ENCODE assay signal across 17 cellular contexts in genomic region chr2:128710242-128710641, GRCh38.
"Had no signal": no experiment of that assay in that cellular context is flagged by ENCODE, and none has a peak within 500 bp of the region (broad histone marks: within the 10 kb centered on the region; RNA-seq: fewer than 3 reads in every experiment).

No MANE protein-coding gene starts in this region.

- H3K27ac ChIP-seq: esophagus muscularis mucosa, left ventricle myocardium inferior, prostate gland, thyroid gland had no signal

- ATAC-seq: activated T-cell treated with anti-CD3 and anti-CD28 coated beads, Interleukin-2, amount 50 U/mL, for 4 hours; naive thymus-derived CD8-positive, alpha-beta T cell had no signal

- H3K4me1 ChIP-seq: esophagus muscularis mucosa, left ventricle myocardium inferior, prostate gland, thyroid gland had no signal

- H3K36me3 ChIP-seq: esophagus muscularis mucosa, left ventricle myocardium inferior, prostate gland, thyroid gland had no signal

- DNase-seq: activated CD4-positive, alpha-beta T cell treated with anti-CD3 and anti-CD28 coated beads for 4 hours; activated CD4-positive, alpha-beta T cell treated with anti-CD3 and anti-CD28 coated beads, Interleukin-2, amount 50 U/mL, for 48 hours; activated CD4-positive, CD25-positive, alpha-beta regulatory T cell; activated CD8-positive, alpha-beta memory T cell treated with anti-CD3 and anti-CD28 coated beads, Interleukin-2, amount 50 U/mL, for 48 hours; activated naive CD4-positive, alpha-beta T cell treated with Interleukin-2 at 50 U/mL for 16 hours; activated naive CD8-positive, alpha-beta T cell treated with anti-CD3 and anti-CD28 coated beads for 36 hours; activated T-cell treated with anti-CD3 and anti-CD28 coated beads, Interleukin-2, amount 50 U/mL, for 4 hours; hypothalamus; left ventricle myocardium inferior; naive thymus-derived CD8-positive, alpha-beta T cell; substantia nigra; thyroid gland had no signal

- H3K4me3 Mint-ChIP-seq: activated naive CD8-positive, alpha-beta T cell treated with anti-CD3 and anti-CD28 coated beads for 36 hours; activated T-cell treated with anti-CD3 and anti-CD28 coated beads, Interleukin-2, amount 50 U/mL, for 4 hours; central memory CD8-positive, alpha-beta T cell; naive thymus-derived CD8-positive, alpha-beta T cell; stimulated activated naive CD8-positive, alpha-beta T cell treated with anti-CD3 and anti-CD28 coated beads, Interleukin-15, Interleukin-2, amounts not matched to agents 100 ng/mL and 50 ng/mL, for 24 hours had no signal

- H3K4me1 Mint-ChIP-seq: activated naive CD8-positive, alpha-beta T cell treated with anti-CD3 and anti-CD28 coated beads for 36 hours; central memory CD8-positive, alpha-beta T cell had no signal

- H3K9me3 ChIP-seq: prostate gland, thyroid gland had no signal

- H3K27ac Mint-ChIP-seq: activated naive CD8-positive, alpha-beta T cell treated with anti-CD3 and anti-CD28 coated beads for 36 hours; activated T-helper 2 cell treated with anti-CD3 and anti-CD28 coated beads, Interferon-gamma antibody, Interleukin-2, Interleukin-4, amounts not matched to agents 10 μg/mL and 5 μg/mL and 100 μg/mL, durations not matched to agents 14 hours and 24 hours and 36 hours; naive thymus-derived CD8-positive, alpha-beta T cell; stimulated activated naive CD8-positive, alpha-beta T cell treated with anti-CD3 and anti-CD28 coated beads, Interleukin-15, Interleukin-2, amounts not matched to agents 100 ng/mL and 50 ng/mL, for 24 hours had no signal

- H3K4me3 ChIP-seq: esophagus muscularis mucosa, left ventricle myocardium inferior, prostate gland, thyroid gland had no signal

- H3K27me3 ChIP-seq: thyroid gland had no signal
